8 cellular contexts compared by ENCODE assay signal in genomic region chr18:62420151-62420512, GRCh38.
DNase-seq lines count a peak whose midpoint lies in the region; ATAC-seq, FAIRE-seq and TF ChIP-seq lines count a peak whose summit lies in the region.

No MANE protein-coding gene starts in this region.

- peak overlapping the region; percentile 88 for H2AFZ ChIP-seq in Loucy (ENCODE audit: low read length)

- H3K36me3 ChIP-seq in Loucy (ENCODE audit: insufficient read depth, low read length): no peaks in the 10 kb centered on the region
- H3K36me3 ChIP-seq in naive thymus-derived CD4-positive, alpha-beta T cell (ENCODE audit: control insufficient read depth in 2 of 3, insufficient read depth in 3 of 3, low read length in 3 of 3): no peaks in the 10 kb centered on the region

- POLR2A ChIA-PET in naive thymus-derived CD4-positive, alpha-beta T cell (lab: Charles Lee): interaction anchor here (0.8 to 2.5 kb wide), 7 partner anchors 86 to 1002 kb away, joined by 3 to 18 read pairs (median 4); partner anchors contain the start of genes PIGN and VPS4B

- peak overlapping the region; percentile 61 for H3K9ac ChIP-seq in Loucy (ENCODE audit: low read depth, low read length, poor library complexity, severe bottlenecking)

- no peaks in the 10 kb centered on the region for H4K20me1 ChIP-seq in Loucy (ENCODE audit: insufficient read depth, low read length, poor library complexity, severe bottlenecking)

- H3K27me3 Mint-ChIP-seq in naive thymus-derived CD4-positive, alpha-beta T cell: no peaks in the 10 kb centered on the region

- intact Hi-C loops in naive thymus-derived CD4-positive, alpha-beta T cell (cut with micrococcal nuclease): loop anchor here (1.0 to 2.0 kb wide), 10 partner anchors 23 to 1551 kb away; partner anchors contain the start of genes PHLPP1 (in 2 of the 2), VPS4B (in 2 of the 2), PIGN (in 1 of the 2) and RELCH (in 1 of the 2)

- no peak for ATAC-seq in naive thymus-derived CD4-positive, alpha-beta T cell
- ATAC-seq in HG03025 (IDR thresholded peaks at IDR 0.05; ENCODE audit: low FRiP score, unreplicated experiment): no peak

- DNase-seq in D721Med (ENCODE audit: insufficient read length, low spot score) (no peak), amniotic epithelial cell (ENCODE audit: low read depth) (peak; percentile 29), DMS153 treated with DMSO at 0.1 percent for 48 hours (lab: John Stamatoyannopoulos, UW; ENCODE audit: unreplicated experiment) (no peak), 8988T (no peak), RPMI8226 (no peak)
- no peak for DNase-seq in naive thymus-derived CD4-positive, alpha-beta T cell

- H3F3A ChIP-seq in Loucy (ENCODE audit: low read depth): no peaks in the 10 kb centered on the region

- no peaks in the 10 kb centered on the region for H3K9me2 ChIP-seq in Loucy (replicated peaks; ENCODE audit: low read depth, low read length)

- H3K4me2 ChIP-seq in Loucy (ENCODE audit: low read depth, low read length, poor library complexity, severe bottlenecking): peak overlapping the region; percentile 74

- peak overlapping the region; percentile 74 for H3K27ac ChIP-seq in naive thymus-derived CD4-positive, alpha-beta T cell (ENCODE audit: low read depth, low read length)

- H3K4me1 ChIP-seq in Loucy (ENCODE audit: insufficient read depth, low read length, poor library complexity, severe bottlenecking): peaks cover 34% of the 10 kb centered on the region
- peaks cover 13 to 21% of the 10 kb centered on the region in 2 donors for H3K4me1 ChIP-seq in naive thymus-derived CD4-positive, alpha-beta T cell (ENCODE audit: control insufficient read depth in 2 of 2, insufficient read depth in 2 of 2, low read length in 2 of 2)

- H3K36me3 Mint-ChIP-seq in naive thymus-derived CD4-positive, alpha-beta T cell: peaks cover 0 to 25% (median 0%) of the 10 kb centered on the region in 5 donors

- TF ChIP-seq CTCF in D721Med (IDR thresholded peaks at IDR 0.05; ENCODE audit: insufficient read depth, missing control alignments): no peak
- TF ChIP-seq CTCF in Loucy (conservative IDR thresholded peaks at IDR 0.05; ENCODE audit: low read length): no peak

- FAIRE-seq in D721Med (lab: Jason Lieb, UNC): peak; percentile 64

- peaks cover 0 to 13% (median 0%) of the 10 kb centered on the region in 11 donors for H3K9me3 Mint-ChIP-seq in naive thymus-derived CD4-positive, alpha-beta T cell

- CTCF ChIA-PET in naive thymus-derived CD4-positive, alpha-beta T cell (lab: Charles Lee): interaction anchor here (0.5 to 2.7 kb wide), 4 partner anchors 102 to 164 kb away, joined by 3 to 16 read pairs (median 8); partner anchors contain the start of gene ZCCHC2

- no peaks in the 10 kb centered on the region for H3K9me3 ChIP-seq in Loucy (ENCODE audit: insufficient read depth, low read depth, low read length)
- H3K9me3 ChIP-seq in naive thymus-derived CD4-positive, alpha-beta T cell (ENCODE audit: control insufficient read depth in 2 of 3, low read length in 3 of 3): no peaks in the 10 kb centered on the region

- no peaks in the 10 kb centered on the region for H3K79me2 ChIP-seq in Loucy (ENCODE audit: insufficient read depth, low read length)

- peak overlapping the region; percentile 63 for H3K4me3 ChIP-seq in Loucy (ENCODE audit: low read length, poor library complexity, severe bottlenecking)
- peak overlapping the region; percentile 40 for H3K4me3 ChIP-seq in naive thymus-derived CD4-positive, alpha-beta T cell (ENCODE audit: low read length)

- no peaks in the 10 kb centered on the region for H3K27me3 ChIP-seq in Loucy (ENCODE audit: insufficient read depth, low read length, poor library complexity, severe bottlenecking)
- H3K27me3 ChIP-seq in naive thymus-derived CD4-positive, alpha-beta T cell (ENCODE audit: control insufficient read depth in 2 of 2, insufficient read depth in 2 of 2, low read length in 2 of 2): no peaks in the 10 kb centered on the region

- peaks cover 19 to 59% (median 41%) of the 10 kb centered on the region in 7 donors for H3K4me1 Mint-ChIP-seq in naive thymus-derived CD4-positive, alpha-beta T cell

- peak overlapping the region; percentile 70 to 91 (median 82) for H3K4me3 Mint-ChIP-seq in naive thymus-derived CD4-positive, alpha-beta T cell

- H3K27ac Mint-ChIP-seq in naive thymus-derived CD4-positive, alpha-beta T cell: peak overlapping the region; percentile 90 to 98 (median 95)
